8 cellular contexts compared by ENCODE assay signal in genomic region chr14:91022622-91023028, GRCh38.
A peak's percentile ranks its signal among the peaks of the same experiment; 100 is the strongest.
DNase-seq lines count a peak whose midpoint lies in the region; ATAC-seq and TF ChIP-seq lines count a peak whose summit lies in the region.
"Not testable (repeated sequence)": the region's sequence is repeated elsewhere in the genome, so short reads cannot be mapped to it uniquely, and the experiment has no call there.

No MANE protein-coding gene starts in this region.

- H3K4me3 ChIP-seq in mucosa of stomach (ENCODE audit: low read length) = not testable (repeated sequence)
- H3K4me3 ChIP-seq in tibial artery = peak overlapping the region; percentile 8 to 16

- H3K36me3 ChIP-seq in mucosa of stomach (ENCODE audit: control insufficient read depth, insufficient read depth, low read length); tibial artery: not testable (repeated sequence)

- DNase-seq in GM13976 (ENCODE audit: low spot score) (peak; percentile 49), NOMO-1 treated with DMSO at 0.1 percent for 48 hours (lab: John Stamatoyannopoulos, UW; ENCODE audit: unreplicated experiment) (peak; percentile 88)
- peak; percentile 60 for DNase-seq in activated CD8-positive, alpha-beta memory T cell treated with anti-CD3 and anti-CD28 coated beads, Interleukin-2, amount 50 U/mL, for 48 hours
- DNase-seq in epithelial cell of prostate (ENCODE audit: low read depth, low spot score); tibial artery: not testable (repeated sequence)

- not testable (repeated sequence) for TF ChIP-seq CTCF in GM13976 (IDR thresholded peaks at IDR 0.05; ENCODE audit: borderline replicate concordance, control extremely low read depth, extremely low read depth, insufficient read depth, missing control alignments); tibial artery (IDR thresholded peaks at IDR 0.05)

- in situ Hi-C loops in GM13976 (cut with MboI; ENCODE audit: low sequenced_read_pairs, unreplicated experiment) = not testable (repeated sequence)

- ATAC-seq in GM21423 (IDR thresholded peaks at IDR 0.05; ENCODE audit: unreplicated experiment) (peak; percentile 90), HG03103 (IDR thresholded peaks at IDR 0.05; ENCODE audit: low read depth, unreplicated experiment) (peak; percentile 67)

- intact Hi-C loops in tibial artery (cut with DNase I; ENCODE audit: low total_unique reads) = not testable (repeated sequence)

- H3K27me3 ChIP-seq in mucosa of stomach (ENCODE audit: control insufficient read depth, insufficient read depth, low read length); tibial artery: not testable (repeated sequence)

- H3K4me1 ChIP-seq in mucosa of stomach (ENCODE audit: control insufficient read depth, insufficient read depth, low read length) = peaks cover 12% of the 10 kb centered on the region
- H3K4me1 ChIP-seq in tibial artery = not testable (repeated sequence)

- peak overlapping the region; percentile 70 for H3K27ac ChIP-seq in epithelial cell of prostate
- not testable (repeated sequence) for H3K27ac ChIP-seq in tibial artery

- H3K9ac ChIP-seq in mucosa of stomach (ENCODE audit: low read length) = peak overlapping the region; percentile 19

- not testable (repeated sequence) for H3K9me3 ChIP-seq in mucosa of stomach (ENCODE audit: control insufficient read depth, low read length); tibial artery
